In the genomic region with DNA sequence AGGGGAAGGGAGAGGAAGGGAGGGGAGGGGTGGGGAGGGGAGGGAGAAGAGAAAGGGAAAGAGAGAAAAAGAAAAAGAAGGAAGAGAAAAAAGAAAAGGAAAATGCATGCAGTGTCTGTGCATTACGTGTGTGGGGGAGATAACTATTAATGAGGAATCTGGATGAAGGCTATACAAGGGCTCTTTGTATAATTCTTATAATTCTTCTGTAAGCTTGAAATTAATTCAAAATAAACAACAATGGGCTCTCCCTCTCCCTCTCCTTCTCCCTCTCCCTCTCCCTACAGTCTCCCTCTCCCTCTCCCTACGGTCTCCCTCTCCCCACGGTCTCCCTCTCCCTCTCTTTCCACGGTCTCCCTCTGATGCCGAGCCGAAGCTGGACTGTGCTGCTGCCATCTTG, we compare ENCODE assay signal across 34 cellular contexts.
"Had no signal": no experiment of that assay in that cellular context is flagged by ENCODE, and none has a peak within 500 bp of the region (broad histone marks: within the 10 kb centered on the region; RNA-seq: fewer than 3 reads in every experiment).

No MANE protein-coding gene starts in this region.

- H3K4me3 Mint-ChIP-seq: activated B cell treated with CpG ODN at 0.5 μM for 24 hours; activated CD4-positive, alpha-beta memory T cell treated with anti-CD3 and anti-CD28 coated beads for 36 hours; activated CD4-positive, alpha-beta T cell treated with anti-CD3 and anti-CD28 coated beads for 36 hours; activated CD4-positive, alpha-beta T cell treated with anti-CD3 and anti-CD28 coated beads, Interleukin-2, amount 10 ng/mL, durations not matched to agents 24 days and 14 days; activated CD8-positive, alpha-beta memory T cell treated with anti-CD3 and anti-CD28 coated beads, Interleukin-2, amount 10 ng/mL, durations not matched to agents 7 days and 5 days; activated CD8-positive, alpha-beta T cell treated with anti-CD3 and anti-CD28 coated beads, Interleukin-2, amount 10 ng/mL, durations not matched to agents 7 days and 5 days; activated naive CD4-positive, alpha-beta T cell treated with anti-CD3 and anti-CD28 coated beads for 36 hours; activated naive CD4-positive, alpha-beta T cell treated with anti-CD3 and anti-CD28 coated beads, Interleukin-2, amount 50 U/mL, for 24 hours; activated naive CD8-positive, alpha-beta T cell treated with anti-CD3 and anti-CD28 coated beads for 36 hours; activated naive CD8-positive, alpha-beta T cell treated with anti-CD3 and anti-CD28 coated beads, Interleukin-2, amount 50 U/mL, for 24 hours; activated T-helper 1 cell treated with anti-CD3 and anti-CD28 coated beads, Interleukin-12 subunit alpha, Interleukin-12 subunit beta, Interleukin-2, Interleukin-4 antibody, amounts not matched to agents 30 ng/mL and 10 ng/mL and 1 ng/mL, durations not matched to agents 14 hours and 24 hours and 36 hours; T-helper 17 cell; T-helper 2 cell treated with Interferon-gamma antibody and Interleukin-4, amounts not matched to agents 5 μg/mL and 100 μg/mL, for 36 hours had no signal

- H3K27ac ChIP-seq: gastrocnemius medialis, WERI-Rb-1 had no signal

- H3K36me3 ChIP-seq: adrenal gland, gastrocnemius medialis had no signal

- H3K9me3 ChIP-seq: adrenal gland, body of pancreas, gastrocnemius medialis had no signal

- H3K27me3 ChIP-seq: adrenal gland, body of pancreas, gastrocnemius medialis had no signal

- H3K27me3 Mint-ChIP-seq: activated B cell treated with CpG ODN at 0.5 μM for 24 hours; activated CD4-positive, alpha-beta memory T cell treated with anti-CD3 and anti-CD28 coated beads for 36 hours; activated CD4-positive, alpha-beta T cell treated with anti-CD3 and anti-CD28 coated beads for 36 hours; activated CD4-positive, alpha-beta T cell treated with anti-CD3 and anti-CD28 coated beads, Interleukin-2, amount 10 ng/mL, durations not matched to agents 24 days and 14 days; activated CD8-positive, alpha-beta memory T cell treated with anti-CD3 and anti-CD28 coated beads, Interleukin-2, amount 10 ng/mL, durations not matched to agents 7 days and 5 days; activated naive CD4-positive, alpha-beta T cell treated with anti-CD3 and anti-CD28 coated beads, Interleukin-2, amount 50 U/mL, for 24 hours; activated naive CD8-positive, alpha-beta T cell treated with anti-CD3 and anti-CD28 coated beads for 36 hours; activated naive CD8-positive, alpha-beta T cell treated with anti-CD3 and anti-CD28 coated beads, Interleukin-2, amount 50 U/mL, for 24 hours; T-helper 17 cell had no signal

- DNase-seq: activated B cell treated with CpG ODN at 0.5 μM for 24 hours; activated CD4-positive, alpha-beta memory T cell treated with anti-CD3 and anti-CD28 coated beads for 36 hours; activated CD4-positive, alpha-beta T cell treated with anti-CD3 and anti-CD28 coated beads for 36 hours; activated CD4-positive, alpha-beta T cell treated with anti-CD3 and anti-CD28 coated beads, Interleukin-2, amount 10 ng/mL, durations not matched to agents 24 days and 14 days; activated CD4-positive, CD25-positive, alpha-beta regulatory T cell treated with anti-CD3 and anti-CD28 coated beads, Interleukin-2, amount 50 U/mL, for 72 hours; activated CD8-positive, alpha-beta memory T cell treated with anti-CD3 and anti-CD28 coated beads, Interleukin-2, amount 10 ng/mL, durations not matched to agents 7 days and 5 days; activated CD8-positive, alpha-beta memory T cell treated with anti-CD3 and anti-CD28 coated beads, Interleukin-2, amount 50 U/mL, for 4 hours; activated CD8-positive, alpha-beta T cell treated with anti-CD3 and anti-CD28 coated beads, Interleukin-2, amount 10 ng/mL, durations not matched to agents 7 days and 5 days; activated effector memory CD4-positive, alpha-beta T cell treated with anti-CD3 and anti-CD28 coated beads, Interleukin-2, amount 50 U/mL, for 16 hours; activated naive CD4-positive, alpha-beta T cell treated with anti-CD3 and anti-CD28 coated beads for 36 hours; activated naive CD8-positive, alpha-beta T cell treated with anti-CD3 and anti-CD28 coated beads for 36 hours; activated naive CD8-positive, alpha-beta T cell treated with anti-CD3 and anti-CD28 coated beads, Interleukin-2, amount 50 U/mL, for 24 hours; activated T-cell treated with anti-CD3 and anti-CD28 coated beads, Interleukin-2, amount 50 U/mL, for 1 hour; activated T-cell treated with anti-CD3 and anti-CD28 coated beads, Interleukin-2, amount 50 U/mL, for 48 hours; adrenal gland; amygdala; aorta; body of pancreas; caudate nucleus; cortex of kidney; effector CD8-positive, alpha-beta T cell; foreskin fibroblast; gastrocnemius medialis; T-helper 1 cell; T-helper 17 cell; T1000; WERI-Rb-1 had no signal

- H3K9me3 Mint-ChIP-seq: activated B cell treated with CpG ODN at 0.5 μM for 24 hours; activated CD4-positive, alpha-beta memory T cell treated with anti-CD3 and anti-CD28 coated beads for 36 hours; activated CD4-positive, alpha-beta T cell treated with anti-CD3 and anti-CD28 coated beads, Interleukin-2, amount 10 ng/mL, durations not matched to agents 24 days and 14 days; activated naive CD4-positive, alpha-beta T cell treated with anti-CD3 and anti-CD28 coated beads for 36 hours; activated naive CD4-positive, alpha-beta T cell treated with anti-CD3 and anti-CD28 coated beads, Interleukin-2, amount 50 U/mL, for 24 hours; activated naive CD8-positive, alpha-beta T cell treated with anti-CD3 and anti-CD28 coated beads for 36 hours; activated naive CD8-positive, alpha-beta T cell treated with anti-CD3 and anti-CD28 coated beads, Interleukin-2, amount 50 U/mL, for 24 hours; activated T-helper 1 cell treated with anti-CD3 and anti-CD28 coated beads, Interleukin-12 subunit alpha, Interleukin-12 subunit beta, Interleukin-2, Interleukin-4 antibody, amounts not matched to agents 30 ng/mL and 10 ng/mL and 1 ng/mL, durations not matched to agents 14 hours and 24 hours and 36 hours; activated T-helper 2 cell treated with anti-CD3 and anti-CD28 coated beads, Interferon-gamma antibody, Interleukin-2, Interleukin-4, amounts not matched to agents 10 μg/mL and 5 μg/mL and 100 μg/mL, durations not matched to agents 14 hours and 24 hours and 36 hours; T-helper 2 cell treated with Interferon-gamma antibody and Interleukin-4, amounts not matched to agents 5 μg/mL and 100 μg/mL, for 36 hours had no signal

- H3K27ac Mint-ChIP-seq: activated B cell treated with CpG ODN at 0.5 μM for 24 hours; activated CD4-positive, alpha-beta memory T cell treated with anti-CD3 and anti-CD28 coated beads for 36 hours; activated CD4-positive, alpha-beta T cell treated with anti-CD3 and anti-CD28 coated beads for 36 hours; activated CD8-positive, alpha-beta memory T cell treated with anti-CD3 and anti-CD28 coated beads, Interleukin-2, amount 10 ng/mL, durations not matched to agents 7 days and 5 days; activated CD8-positive, alpha-beta T cell treated with anti-CD3 and anti-CD28 coated beads, Interleukin-2, amount 10 ng/mL, durations not matched to agents 7 days and 5 days; activated naive CD4-positive, alpha-beta T cell treated with anti-CD3 and anti-CD28 coated beads for 36 hours; activated naive CD4-positive, alpha-beta T cell treated with anti-CD3 and anti-CD28 coated beads, Interleukin-2, amount 50 U/mL, for 24 hours; activated naive CD8-positive, alpha-beta T cell treated with anti-CD3 and anti-CD28 coated beads for 36 hours; activated naive CD8-positive, alpha-beta T cell treated with anti-CD3 and anti-CD28 coated beads, Interleukin-2, amount 50 U/mL, for 24 hours; activated T-helper 1 cell treated with anti-CD3 and anti-CD28 coated beads, Interleukin-12 subunit alpha, Interleukin-12 subunit beta, Interleukin-2, Interleukin-4 antibody, amounts not matched to agents 30 ng/mL and 10 ng/mL and 1 ng/mL, durations not matched to agents 14 hours and 24 hours and 36 hours; activated T-helper 2 cell treated with anti-CD3 and anti-CD28 coated beads, Interferon-gamma antibody, Interleukin-2, Interleukin-4, amounts not matched to agents 10 μg/mL and 5 μg/mL and 100 μg/mL, durations not matched to agents 14 hours and 24 hours and 36 hours; T-helper 17 cell; T-helper 2 cell treated with Interferon-gamma antibody and Interleukin-4, amounts not matched to agents 5 μg/mL and 100 μg/mL, for 36 hours had no signal

- H3K4me1 Mint-ChIP-seq: activated CD4-positive, alpha-beta T cell treated with anti-CD3 and anti-CD28 coated beads for 36 hours; activated CD8-positive, alpha-beta memory T cell treated with anti-CD3 and anti-CD28 coated beads, Interleukin-2, amount 10 ng/mL, durations not matched to agents 7 days and 5 days; activated naive CD4-positive, alpha-beta T cell treated with anti-CD3 and anti-CD28 coated beads, Interleukin-2, amount 50 U/mL, for 24 hours; activated naive CD8-positive, alpha-beta T cell treated with anti-CD3 and anti-CD28 coated beads, Interleukin-2, amount 50 U/mL, for 24 hours had no signal

- FAIRE-seq: colon, endometrium had no signal

- H3K4me3 ChIP-seq: adrenal gland, body of pancreas, gastrocnemius medialis had no signal

- ATAC-seq: activated CD4-positive, alpha-beta T cell treated with anti-CD3 and anti-CD28 coated beads for 36 hours; activated CD8-positive, alpha-beta memory T cell treated with anti-CD3 and anti-CD28 coated beads, Interleukin-2, amount 10 ng/mL, durations not matched to agents 7 days and 5 days; activated CD8-positive, alpha-beta T cell treated with anti-CD3 and anti-CD28 coated beads, Interleukin-2, amount 10 ng/mL, durations not matched to agents 7 days and 5 days; activated naive CD8-positive, alpha-beta T cell treated with anti-CD3 and anti-CD28 coated beads, Interleukin-2, amount 50 U/mL, for 24 hours; body of pancreas; esophagus mucosa; gastrocnemius medialis; T-helper 17 cell had no signal
